ENCODE assay signal across 4 cellular contexts in genomic region chr1:20673626-20674025, GRCh38. TPM values are rescaled to one million over a fixed set of nuclear protein-coding genes. Genes with fewer than 3 reads are reported as not detected.
"Had no signal": no experiment of that assay in that cellular context is flagged by ENCODE, and none has a peak within 500 bp of the region (broad histone marks: within the 10 kb centered on the region; RNA-seq: fewer than 3 reads in every experiment).

No MANE protein-coding gene starts in this region.

RNA-seq across cellular contexts. Expression of gene SH2D5, which starts 58.9 kb away (rescaled TPM):
- total RNA-seq: subcutaneous adipose tissue, tibial nerve, urinary bladder, vagina had no signal
